19 cellular contexts compared by ENCODE assay signal in the genomic region with DNA sequence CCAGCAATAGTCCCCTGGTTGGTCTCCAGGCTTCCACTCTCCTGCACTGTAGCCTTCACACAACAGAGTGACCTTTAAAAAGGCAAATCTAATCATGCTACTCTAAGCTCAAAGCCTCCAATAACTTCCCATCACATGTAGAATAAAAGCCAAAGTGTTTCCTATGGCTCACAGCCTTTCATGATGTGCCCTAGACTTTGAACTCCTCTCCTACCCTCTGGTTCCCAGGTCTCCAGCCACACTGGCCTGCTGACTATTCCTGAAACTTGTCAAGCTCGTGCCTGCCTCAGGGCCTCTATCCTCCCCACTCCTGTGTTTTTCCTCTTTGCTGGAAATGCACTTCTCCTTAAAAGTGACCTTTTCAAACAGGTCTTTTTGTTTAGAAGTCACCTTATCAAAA. TPM values are rescaled to one million over a fixed set of nuclear protein-coding genes. Genes with fewer than 3 reads are reported as not detected.
DNase-seq lines count a peak whose midpoint lies in the region; ATAC-seq and TF ChIP-seq lines count a peak whose summit lies in the region.
"Had no signal": no experiment of that assay in that cellular context is flagged by ENCODE, and none has a peak within 500 bp of the region (broad histone marks: within the 10 kb centered on the region; RNA-seq: fewer than 3 reads in every experiment).

No MANE protein-coding gene starts in this region.

- no peak overlapping the region for H3K4me3 ChIP-seq in CD8-positive, alpha-beta memory T cell (ENCODE audit: low read length)
- no peak overlapping the region for H3K4me3 ChIP-seq in IMR-90 (ENCODE audit: insufficient read depth, low read depth, low read length)
- H3K4me3 ChIP-seq in endodermal cell (ENCODE audit: low read length): no peak overlapping the region
- H3K4me3 ChIP-seq in osteoblast (ENCODE audit: insufficient read depth, low read length): no peak overlapping the region
- H3K4me3 ChIP-seq: sigmoid colon, SK-N-MC, tibial nerve had no signal

- ATAC-seq in IMR-90 (ENCODE audit: low read depth) (no peak), GM18511 (IDR thresholded peaks at IDR 0.05; ENCODE audit: unreplicated experiment) (no peak)

- peak overlapping the region in 5 of 8 donors; percentile 8 to 48 (median 35) for H3K27ac Mint-ChIP-seq in CD8-positive, alpha-beta memory T cell
- H3K27ac Mint-ChIP-seq in endodermal cell: no peak overlapping the region
- H3K27ac Mint-ChIP-seq: activated CD4-positive, alpha-beta T cell treated with anti-CD3 and anti-CD28 coated beads, Interleukin-2, amount 10 ng/mL, durations not matched to agents 24 days and 14 days; activated naive CD4-positive, alpha-beta T cell treated with anti-CD3 and anti-CD28 coated beads, Interleukin-2, amount 10 ng/mL, durations not matched to agents 7 days and 5 days had no signal

- H3K9me3 ChIP-seq in CD8-positive, alpha-beta memory T cell (ENCODE audit: low read length): no peaks in the 10 kb centered on the region
- H3K9me3 ChIP-seq in IMR-90 (ENCODE audit: control insufficient read depth, insufficient read depth, low read length) (no peaks in the 10 kb centered on the region), endodermal cell (ENCODE audit: control insufficient read depth, low read length) (no peaks in the 10 kb centered on the region), osteoblast (ENCODE audit: low read depth, low read length) (no peaks in the 10 kb centered on the region)
- H3K9me3 ChIP-seq: sigmoid colon had no signal

- peak overlapping the region; percentile 31; the same call in 1 of the 2 replicates for H2BK20ac ChIP-seq in IMR-90 (ENCODE audit: low read depth, low read length)

- no peaks in the 10 kb centered on the region for H3K36me3 ChIP-seq in CD8-positive, alpha-beta memory T cell (ENCODE audit: insufficient read depth, low read length)
- H3K36me3 ChIP-seq in IMR-90 (ENCODE audit: control insufficient read depth, insufficient read depth, low read length) (no peaks in the 10 kb centered on the region), endodermal cell (ENCODE audit: control insufficient read depth, insufficient read depth, low read length) (no peaks in the 10 kb centered on the region), osteoblast (ENCODE audit: insufficient read depth, low read length) (no peaks in the 10 kb centered on the region)
- H3K36me3 ChIP-seq: sigmoid colon, tibial nerve had no signal

- peaks cover 19% of the 10 kb centered on the region for H3K4me1 ChIP-seq in CD8-positive, alpha-beta memory T cell (ENCODE audit: insufficient read depth, low read length)
- H3K4me1 ChIP-seq in IMR-90 (ENCODE audit: control insufficient read depth, insufficient read depth, low read length) (peaks cover 7% of the 10 kb centered on the region), endodermal cell (ENCODE audit: control insufficient read depth, insufficient read depth, low read length) (no peaks in the 10 kb centered on the region), osteoblast (ENCODE audit: insufficient read depth, low read length) (peaks cover 14% of the 10 kb centered on the region)

- TF ChIP-seq CTCF in IMR-90 (conservative IDR thresholded peaks at IDR 0.05; ENCODE audit: low read depth, low read length) (no peak), endodermal cell (conservative IDR thresholded peaks at IDR 0.05) (no peak), osteoblast (IDR thresholded peaks at IDR 0.05; ENCODE audit: extremely low read depth, low read depth, low read length) (no peak)

- no peak overlapping the region for H3K56ac ChIP-seq in IMR-90 (ENCODE audit: extremely low read depth, insufficient read depth, low read length)

- no peak overlapping the region; the same call in 1 of the 2 replicates for H4K5ac ChIP-seq in IMR-90 (ENCODE audit: low read depth, low read length)

- H3K18ac ChIP-seq in IMR-90 (ENCODE audit: low read depth, low read length): peak overlapping the region; percentile 38; the same call in 1 of the 2 replicates

- peaks cover 34 to 58% (median 56%) of the 10 kb centered on the region in 3 donors for H3K4me1 Mint-ChIP-seq in CD8-positive, alpha-beta memory T cell
- peaks cover 19% of the 10 kb centered on the region for H3K4me1 Mint-ChIP-seq in endodermal cell

- H2BK15ac ChIP-seq in IMR-90 (ENCODE audit: low read depth, low read length): no peak overlapping the region

- no peak overlapping the region for H2AK9ac ChIP-seq in IMR-90 (replicated peaks; ENCODE audit: low read depth, low read length, poor library complexity)

- H2AK5ac ChIP-seq in IMR-90 (ENCODE audit: low read depth, low read length): 0 out of 2 replicates have a peak overlapping the region, but pooled peaks have one; percentile 48

- CTCF ChIA-PET in CD8-positive, alpha-beta memory T cell (lab: Charles Lee): interaction anchor here (0.6 kb wide), 1 partner anchor 70 kb away, joined by 3 read pairs; a partner anchor contains a TSS
- CTCF ChIA-PET in IMR-90 (lab: Yijun Ruan, JAX): no interaction called here

- no peak for DNase-seq in CD8-positive, alpha-beta memory T cell
- DNase-seq in IMR-90 (no peak), endodermal cell (peak; percentile 31), osteoblast (ENCODE audit: insufficient read length, low spot score, missing footprints) (peak; percentile 9), NOMO-1 treated with dmso at 0.1 percent for 144 hours (lab: John Stamatoyannopoulos, UW; ENCODE audit: unreplicated experiment) (no peak), SHP77 treated with DMSO at 0.1 percent for 48 hours (lab: John Stamatoyannopoulos, UW) (no peak), GM19240 (ENCODE audit: insufficient read length, low spot score) (no peak)
- DNase-seq: activated CD4-positive, alpha-beta T cell treated with anti-CD3 and anti-CD28 coated beads, Interleukin-2, amount 10 ng/mL, durations not matched to agents 24 days and 14 days; activated CD8-positive, alpha-beta memory T cell treated with anti-CD3 and anti-CD28 coated beads, Interleukin-2, amount 50 U/mL, for 48 hours; activated naive CD4-positive, alpha-beta T cell treated with anti-CD3 and anti-CD28 coated beads, Interleukin-2, amount 10 ng/mL, durations not matched to agents 7 days and 5 days; NCI-H146; NCI-H446; nucleus accumbens; sigmoid colon; stimulated activated CD4-positive, alpha-beta T cell treated with anti-CD3 and anti-CD28 coated beads, Interleukin-4, amount 100 ng/mL, for 24 hours; T-helper 9 cell had no signal

- POLR2A ChIA-PET in CD8-positive, alpha-beta memory T cell (lab: Charles Lee): no interaction called here
- POLR2A ChIA-PET in IMR-90 (lab: Charles Lee; ENCODE audit: unreplicated experiment): no interaction called here

- H3K79me2 ChIP-seq in osteoblast (ENCODE audit: insufficient read depth, low read length): peaks cover 45% of the 10 kb centered on the region

- no peak overlapping the region for H2BK120ac ChIP-seq in IMR-90 (ENCODE audit: low read depth, low read length)

- intact Hi-C loops in IMR-90 (cut with micrococcal nuclease): no loop called here

- no peak for TF ChIP-seq RAD21 in IMR-90 (IDR thresholded peaks at IDR 0.05; ENCODE audit: low read length)

- no peak overlapping the region for H2BK5ac ChIP-seq in IMR-90 (ENCODE audit: low read depth, low read length, poor library complexity, severe bottlenecking)

- WGBS in IMR-90 (ENCODE audit: extremely low coverage in 2 of 2, insufficient read length in 1 of 2), 2 experiments: no CpG with 5 or more reads among the region's 1 CpG
- 67 to 84% methylated on average over 1 of the region's 1 CpG for WGBS in endodermal cell (ENCODE audit: insufficient coverage in 1 of 2, insufficient read length in 1 of 2), 2 experiments

- H4K20me1 ChIP-seq in IMR-90 (ENCODE audit: insufficient read depth, low read length): peaks cover 4% of the 10 kb centered on the region; the same call in 1 of the 2 replicates
- peaks cover 3% of the 10 kb centered on the region for H4K20me1 ChIP-seq in osteoblast (ENCODE audit: insufficient read depth, low read length)

- H3K79me1 ChIP-seq in IMR-90 (ENCODE audit: low read depth in 1 of 2, low read length in 2 of 2): peaks cover 16 to 46% of the 10 kb centered on the region in 2 experiments; a peak in 3 of 4 replicates

- H3K4me2 ChIP-seq in IMR-90 (ENCODE audit: low read depth, low read length) (peak overlapping the region; percentile 29; the same call in 1 of the 2 replicates), osteoblast (ENCODE audit: insufficient read depth, low read length) (no peak overlapping the region)

- in situ Hi-C loops in IMR-90 (cut with MboI; ENCODE audit: low sequenced_read_pairs): no loop called here

- H3K9ac ChIP-seq in IMR-90 (ENCODE audit: low read depth, low read length): no peak overlapping the region
- H3K9ac ChIP-seq in endodermal cell (ENCODE audit: extremely low read depth, low read length, poor library complexity, severe bottlenecking): no peak overlapping the region

- H3K14ac ChIP-seq in IMR-90 (replicated peaks; ENCODE audit: low read depth, low read length): no peak overlapping the region

- H3K27me3 ChIP-seq in CD8-positive, alpha-beta memory T cell (ENCODE audit: insufficient read depth, low read length, poor library complexity, severe bottlenecking): no peaks in the 10 kb centered on the region
- H3K27me3 ChIP-seq in IMR-90 (ENCODE audit: control insufficient read depth, insufficient read depth, low read length) (no peaks in the 10 kb centered on the region), endodermal cell (ENCODE audit: control insufficient read depth, insufficient read depth, low read length, poor library complexity, severe bottlenecking) (no peaks in the 10 kb centered on the region), osteoblast (ENCODE audit: insufficient read depth, low read length) (no peaks in the 10 kb centered on the region)
- H3K27me3 ChIP-seq: sigmoid colon, tibial nerve had no signal

- no peak overlapping the region for H3K23ac ChIP-seq in IMR-90 (ENCODE audit: low read depth, low read length)

- H3K9me3 Mint-ChIP-seq in CD8-positive, alpha-beta memory T cell: peaks cover 0 to 2% (median 0%) of the 10 kb centered on the region in 5 donors
- peaks cover 3% of the 10 kb centered on the region for H3K9me3 Mint-ChIP-seq in endodermal cell
- H3K9me3 Mint-ChIP-seq: activated CD4-positive, alpha-beta T cell treated with anti-CD3 and anti-CD28 coated beads, Interleukin-2, amount 10 ng/mL, durations not matched to agents 24 days and 14 days had no signal

- no peak overlapping the region for H3K27ac ChIP-seq in CD8-positive, alpha-beta memory T cell (ENCODE audit: low read depth, low read length)
- no peak overlapping the region for H3K27ac ChIP-seq in IMR-90 (ENCODE audit: insufficient read depth, low read length)
- H3K27ac ChIP-seq in endodermal cell (ENCODE audit: low read depth, low read length): no peak overlapping the region
- no peak overlapping the region for H3K27ac ChIP-seq in osteoblast (ENCODE audit: low read depth, low read length)
- H3K27ac ChIP-seq: sigmoid colon, tibial nerve had no signal

- H4K8ac ChIP-seq in IMR-90 (ENCODE audit: low read depth in 2 of 2, low read length in 2 of 2): no peak overlapping the region

- BruUV-seq in IMR-90 (replicated peaks; lab: Mats Ljungman, UMichigan): no TSS peak

- dilution Hi-C loops in IMR-90 (cut with HindIII; ENCODE audit: low sequenced_read_pairs, unreplicated experiment): no loop called here

- peaks cover 0 to 10% (median 7%) of the 10 kb centered on the region in 3 donors for H3K36me3 Mint-ChIP-seq in CD8-positive, alpha-beta memory T cell
- H3K36me3 Mint-ChIP-seq in endodermal cell (ENCODE audit: low read depth): peaks cover 3% of the 10 kb centered on the region

- no peak for TF ChIP-seq POLR2A in IMR-90 (IDR thresholded peaks at IDR 0.05; ENCODE audit: low read depth, low read length)

- H3K4ac ChIP-seq in IMR-90 (ENCODE audit: low read depth, low read length): no peak overlapping the region

- no peak overlapping the region for H2AFZ ChIP-seq in IMR-90 (replicated peaks; ENCODE audit: low read length, poor library complexity)
- H2AFZ ChIP-seq in osteoblast (ENCODE audit: low read length): no peak overlapping the region

- peaks cover 10% of the 10 kb centered on the region; the same call in 1 of the 2 replicates for H3K9me1 ChIP-seq in IMR-90 (ENCODE audit: insufficient read depth, low read length)

- no peak overlapping the region for H4K91ac ChIP-seq in IMR-90 (ENCODE audit: insufficient read depth, low read depth, low read length)

- no peaks in the 10 kb centered on the region for H3K27me3 Mint-ChIP-seq in CD8-positive, alpha-beta memory T cell
- no peaks in the 10 kb centered on the region for H3K27me3 Mint-ChIP-seq in endodermal cell (ENCODE audit: insufficient read depth)
- H3K27me3 Mint-ChIP-seq: activated naive CD4-positive, alpha-beta T cell treated with anti-CD3 and anti-CD28 coated beads, Interleukin-2, amount 10 ng/mL, durations not matched to agents 7 days and 5 days had no signal

- peak overlapping the region in 1 of 7 donors; percentile 0 for H3K4me3 Mint-ChIP-seq in CD8-positive, alpha-beta memory T cell
- no peak overlapping the region for H3K4me3 Mint-ChIP-seq in endodermal cell
- H3K4me3 Mint-ChIP-seq: activated CD4-positive, alpha-beta T cell treated with anti-CD3 and anti-CD28 coated beads, Interleukin-2, amount 10 ng/mL, durations not matched to agents 24 days and 14 days; activated naive CD4-positive, alpha-beta T cell treated with anti-CD3 and anti-CD28 coated beads, Interleukin-2, amount 10 ng/mL, durations not matched to agents 7 days and 5 days had no signal

RNA-seq across cellular contexts. Expression of a gene that starts 3.1 kb away (rescaled TPM):
- 1 to 10 TPM; 9.1 to 9.5 TPM for total RNA-seq in CD8-positive, alpha-beta memory T cell
- 16.5 TPM for polyA plus RNA-seq in CD8-positive, alpha-beta memory T cell
- total RNA-seq in IMR-90 (2012; rRNA removed) (17.2 and 18.3 TPM in 2 replicates), endodermal cell (10 to 100 TPM; 30.4 to 32.0 TPM), osteoblast (64.1 and 71.9 TPM in 2 replicates)
- 10.4 and 11.5 TPM in 2 replicates for polyA plus RNA-seq in IMR-90 (2012; rRNA removed)
- 11.9 and 12.5 TPM in 2 replicates for polyA plus RNA-seq in IMR-90 (2012; cell fraction: cytosol; rRNA removed)
- polyA plus RNA-seq in IMR-90 (2012; cell fraction: nucleus; rRNA removed; ENCODE audit: low replicate concordance): 6.9 and 28.1 TPM in 2 replicates
- polyA plus RNA-seq in endodermal cell (2013, experiment 1 of 2): 17.3 TPM
- 14.6 TPM for polyA plus RNA-seq in endodermal cell (2013, experiment 2 of 2)

Comparison
In these comparisons a context has a peak if more than half of its experiments do, and no peak if none do; other contexts are left out.
1. DNase-seq: peak in endodermal cell (single experiment) and osteoblast (single experiment); none in CD8-positive, alpha-beta memory T cell (0 of 5), IMR-90 (single experiment), NOMO-1 treated with dmso at 0.1 percent for 144 hours (single experiment), SHP77 treated with DMSO at 0.1 percent for 48 hours (single experiment) and GM19240 (single experiment).